10 cellular contexts compared by ENCODE assay signal in the genomic region with DNA sequence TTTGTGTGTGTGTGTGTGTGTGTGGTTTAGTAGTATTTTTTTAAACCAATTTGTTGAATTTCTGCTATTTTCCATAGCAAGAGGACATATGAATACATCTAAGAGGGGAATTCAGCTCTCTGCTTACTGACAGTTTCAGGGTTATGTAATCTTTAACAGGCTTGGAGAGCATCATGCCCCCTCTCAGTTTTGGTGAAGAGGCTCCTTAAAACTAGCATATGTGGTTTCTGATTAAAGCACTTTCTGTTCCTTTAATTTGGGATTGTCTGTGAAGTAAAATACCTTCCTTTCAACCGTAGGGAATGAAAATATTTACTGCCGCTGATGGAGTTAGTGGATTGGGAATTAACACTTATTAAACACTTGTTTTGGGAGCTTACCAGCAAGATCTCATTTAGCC. TPM values are rescaled to one million over a fixed set of nuclear protein-coding genes. Genes with fewer than 3 reads are reported as not detected.
DNase-seq lines count a peak whose midpoint lies in the region; ATAC-seq and TF ChIP-seq lines count a peak whose summit lies in the region.
"Had no signal": no experiment of that assay in that cellular context is flagged by ENCODE, and none has a peak within 500 bp of the region (broad histone marks: within the 10 kb centered on the region; RNA-seq: fewer than 3 reads in every experiment).

No MANE protein-coding gene starts in this region.

- H3K36me3 Mint-ChIP-seq in activated T-helper 2 cell treated with anti-CD3 and anti-CD28 coated beads, Interferon-gamma antibody, Interleukin-2, Interleukin-4, amounts not matched to agents 10 μg/mL and 5 μg/mL and 100 μg/mL, durations not matched to agents 14 hours and 24 hours and 36 hours (ENCODE audit: low read depth), result peaks cover 73% of the 10 kb centered on the region
- no peaks in the 10 kb centered on the region for H3K36me3 Mint-ChIP-seq in nephron progenitor cell (ENCODE audit: low read depth)
- H3K36me3 Mint-ChIP-seq in Caco-2 (ENCODE audit: insufficient read depth, unreplicated experiment), result no peaks in the 10 kb centered on the region

- H3K27me3 Mint-ChIP-seq in activated T-helper 2 cell treated with anti-CD3 and anti-CD28 coated beads, Interferon-gamma antibody, Interleukin-2, Interleukin-4, amounts not matched to agents 10 μg/mL and 5 μg/mL and 100 μg/mL, durations not matched to agents 14 hours and 24 hours and 36 hours (ENCODE audit: low read depth), result no peaks in the 10 kb centered on the region
- H3K27me3 Mint-ChIP-seq in nephron progenitor cell (ENCODE audit: low read depth, poor library complexity) (peaks cover 4% of the 10 kb centered on the region), Caco-2 (ENCODE audit: insufficient read depth, unreplicated experiment) (no peaks in the 10 kb centered on the region)

- ATAC-seq in HG02588 (IDR thresholded peaks at IDR 0.05; ENCODE audit: unreplicated experiment), result peak; percentile 28

- intact Hi-C loops in activated T-helper 2 cell treated with anti-CD3 and anti-CD28 coated beads, Interferon-gamma antibody, Interleukin-2, Interleukin-4, amounts not matched to agents 10 μg/mL and 5 μg/mL and 100 μg/mL, durations not matched to agents 14 hours and 24 hours and 36 hours (cut with micrococcal nuclease), result loop anchor here (5.0 kb wide), 1 partner anchor 32 kb away; no protein-coding TSS in a partner anchor
- intact Hi-C loops in Caco-2 (cut with micrococcal nuclease; ENCODE audit: unreplicated experiment), result no loop called here

- no peaks in the 10 kb centered on the region for H3K9me3 ChIP-seq in Caco-2

- H3K4me3 ChIP-seq in GM12875 (ENCODE audit: low read depth, low read length), result peak overlapping the region; percentile 61
- no peak overlapping the region for H3K4me3 ChIP-seq in Caco-2 (ENCODE audit: low read depth, low read length)

- H3K4me1 Mint-ChIP-seq in activated T-helper 2 cell treated with anti-CD3 and anti-CD28 coated beads, Interferon-gamma antibody, Interleukin-2, Interleukin-4, amounts not matched to agents 10 μg/mL and 5 μg/mL and 100 μg/mL, durations not matched to agents 14 hours and 24 hours and 36 hours (ENCODE audit: low read depth), result peaks cover 74% of the 10 kb centered on the region
- H3K4me1 Mint-ChIP-seq in nephron progenitor cell, result peaks cover 42% of the 10 kb centered on the region
- no peaks in the 10 kb centered on the region for H3K4me1 Mint-ChIP-seq in Caco-2 (ENCODE audit: low read depth, unreplicated experiment)

- H3K9me3 Mint-ChIP-seq in activated T-helper 2 cell treated with anti-CD3 and anti-CD28 coated beads, Interferon-gamma antibody, Interleukin-2, Interleukin-4, amounts not matched to agents 10 μg/mL and 5 μg/mL and 100 μg/mL, durations not matched to agents 14 hours and 24 hours and 36 hours, result no peaks in the 10 kb centered on the region
- H3K9me3 Mint-ChIP-seq in nephron progenitor cell (no peaks in the 10 kb centered on the region), Caco-2 (ENCODE audit: unreplicated experiment) (no peaks in the 10 kb centered on the region)

- POLR2A ChIA-PET in Caco-2 (lab: Charles Lee), result no interaction called here

- H3K27me3 ChIP-seq in Caco-2 (replicated peaks; ENCODE audit: control insufficient read depth, insufficient read depth, low read length), result no peaks in the 10 kb centered on the region

- DNase-seq in activated T-helper 2 cell treated with anti-CD3 and anti-CD28 coated beads, Interferon-gamma antibody, Interleukin-2, Interleukin-4, amounts not matched to agents 10 μg/mL and 5 μg/mL and 100 μg/mL, durations not matched to agents 14 hours and 24 hours and 36 hours (ENCODE audit: low spot score), result no peak
- DNase-seq in nephron progenitor cell (no peak), HUDEP-2 (lab: John Stamatoyannopoulos, UW; ENCODE audit: unreplicated experiment in 76 of 76) (no peak), COLO829 (ENCODE audit: low spot score) (no peak), Caco-2 (no peak), NCI-H2196 (lab: John Stamatoyannopoulos, UW; ENCODE audit: unreplicated experiment) (no peak)
- DNase-seq: cortex of kidney, NCI-H1105 had no signal

- BruUV-seq in Caco-2 (replicated peaks; lab: Mats Ljungman, UMichigan), result no TSS peak

- CTCF ChIA-PET in Caco-2 (lab: Charles Lee), result no interaction called here

- H3K4me3 Mint-ChIP-seq in activated T-helper 2 cell treated with anti-CD3 and anti-CD28 coated beads, Interferon-gamma antibody, Interleukin-2, Interleukin-4, amounts not matched to agents 10 μg/mL and 5 μg/mL and 100 μg/mL, durations not matched to agents 14 hours and 24 hours and 36 hours (ENCODE audit: low read depth), result peak overlapping the region; percentile 93
- H3K4me3 Mint-ChIP-seq in nephron progenitor cell (peak overlapping the region; percentile 87), Caco-2 (ENCODE audit: unreplicated experiment) (no peak overlapping the region)

- peak overlapping the region; percentile 98 for H3K27ac Mint-ChIP-seq in activated T-helper 2 cell treated with anti-CD3 and anti-CD28 coated beads, Interferon-gamma antibody, Interleukin-2, Interleukin-4, amounts not matched to agents 10 μg/mL and 5 μg/mL and 100 μg/mL, durations not matched to agents 14 hours and 24 hours and 36 hours
- H3K27ac Mint-ChIP-seq in nephron progenitor cell (no peak overlapping the region), Caco-2 (ENCODE audit: unreplicated experiment) (no peak overlapping the region)

- no peak for TF ChIP-seq CTCF in GM12875 (IDR thresholded peaks at IDR 0.05; ENCODE audit: borderline replicate concordance, insufficient read depth, low read depth, low read length)
- TF ChIP-seq CTCF in nephron progenitor cell (IDR thresholded peaks at IDR 0.05), result no peak
- TF ChIP-seq CTCF in Caco-2 (IDR thresholded peaks at IDR 0.05; ENCODE audit: insufficient read depth in 1 of 2, low read depth in 1 of 2, low read length in 1 of 2, severe bottlenecking in 1 of 2, unreplicated experiment in 1 of 2), result no peak

- no peaks in the 10 kb centered on the region for H3K36me3 ChIP-seq in Caco-2 (ENCODE audit: control insufficient read depth, insufficient read depth, low read length)

- H3K4me1 ChIP-seq in Caco-2, result peaks cover 5% of the 10 kb centered on the region; the same call in 1 of the 2 replicates

RNA-seq across cellular contexts. Expression of a gene that starts 19.4 kb away (rescaled TPM):
- total RNA-seq in activated T-helper 2 cell treated with anti-CD3 and anti-CD28 coated beads, Interferon-gamma antibody, Interleukin-2, Interleukin-4, amounts not matched to agents 10 μg/mL and 5 μg/mL and 100 μg/mL, durations not matched to agents 14 hours and 24 hours and 36 hours, result 122 and 140 TPM in 2 replicates
- 20.2 and 24.5 TPM in 2 replicates for total RNA-seq in Caco-2 (2022)

RNA-seq across cellular contexts. Expression of a gene that starts 50.9 kb away (rescaled TPM):
- total RNA-seq in activated T-helper 2 cell treated with anti-CD3 and anti-CD28 coated beads, Interferon-gamma antibody, Interleukin-2, Interleukin-4, amounts not matched to agents 10 μg/mL and 5 μg/mL and 100 μg/mL, durations not matched to agents 14 hours and 24 hours and 36 hours, result 18.1 and 21.2 TPM in 2 replicates
- total RNA-seq in Caco-2 (2022), result 4.9 and 5.3 TPM in 2 replicates
